ENCODE assay signal across 7 cellular contexts in the genomic region with DNA sequence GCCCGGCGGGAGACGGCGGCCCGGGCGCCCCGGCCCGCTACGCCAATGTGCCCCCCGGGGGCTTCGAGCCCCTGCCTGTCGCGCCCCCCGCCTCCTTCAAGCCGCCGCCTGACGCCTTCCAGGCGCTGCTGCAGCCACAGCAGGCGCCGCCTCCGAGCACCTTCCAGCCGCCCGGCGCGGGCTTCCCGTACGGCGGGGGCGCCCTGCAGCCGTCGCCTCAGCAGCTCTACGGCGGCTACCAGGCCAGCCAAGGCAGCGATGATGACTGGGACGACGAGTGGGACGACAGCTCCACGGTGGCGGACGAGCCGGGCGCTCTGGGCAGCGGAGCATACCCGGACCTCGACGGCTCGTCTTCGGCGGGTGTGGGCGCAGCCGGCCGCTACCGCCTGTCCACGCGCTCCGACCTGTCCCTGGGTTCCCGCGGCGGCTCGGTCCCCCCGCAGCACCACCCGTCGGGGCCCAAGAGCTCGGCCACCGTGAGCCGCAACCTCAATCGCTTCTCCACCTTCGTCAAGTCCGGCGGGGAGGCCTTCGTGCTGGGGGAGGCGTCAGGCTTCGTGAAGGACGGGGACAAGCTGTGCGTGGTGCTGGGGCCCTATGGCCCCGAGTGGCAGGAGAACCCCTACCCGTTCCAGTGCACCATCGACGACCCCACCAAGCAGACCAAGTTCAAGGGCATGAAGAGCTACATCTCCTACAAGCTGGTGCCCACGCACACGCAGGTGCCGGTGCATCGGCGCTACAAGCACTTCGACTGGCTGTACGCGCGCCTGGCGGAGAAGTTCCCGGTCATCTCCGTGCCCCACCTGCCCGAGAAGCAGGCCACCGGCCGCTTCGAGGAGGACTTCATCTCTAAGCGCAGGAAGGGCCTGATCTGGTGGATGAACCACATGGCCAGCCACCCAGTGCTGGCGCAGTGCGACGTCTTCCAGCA. TPM values are rescaled to one million over a fixed set of nuclear protein-coding genes. Genes with fewer than 3 reads are reported as not detected.
DNase-seq lines count a peak whose midpoint lies in the region; ATAC-seq and TF ChIP-seq lines count a peak whose summit lies in the region.

No MANE protein-coding gene starts in this region.

- ATAC-seq in GM18861 (IDR thresholded peaks at IDR 0.05; ENCODE audit: unreplicated experiment) = peak; percentile 18
- peak; percentile 33 for ATAC-seq in HG02943 (IDR thresholded peaks at IDR 0.05; ENCODE audit: low read depth, unreplicated experiment)
- ATAC-seq in upper lobe of right lung = peak; percentile 78

- POLR2A ChIA-PET in PC-9 (lab: Charles Lee; ENCODE audit: unreplicated experiment) = interaction anchor here (0.6 kb wide), 1 partner anchor 1439 kb away, joined by 3 read pairs; no protein-coding TSS in a partner anchor

- no peaks in the 10 kb centered on the region for H3F3A ChIP-seq in PC-9 (ENCODE audit: insufficient read depth, low read depth)

- CTCF ChIA-PET in PC-9 (lab: Charles Lee) = interaction anchor here (2.5 kb wide), 1 partner anchor 349 kb away, joined by 15 read pairs; no protein-coding TSS in a partner anchor

- DNase-seq in PC-9 (peak in 1 of 2 experiments; percentile 25), activated gamma-delta T cell (lab: John Stamatoyannopoulos, UW) (peak; percentile 53), germinal center (ENCODE audit: low spot score) (peak; percentile 61), ovary (peak; percentile 35 to 68 (median 45)), upper lobe of right lung (peak; percentile 86)

- intact Hi-C loops in PC-9 (cut with micrococcal nuclease; ENCODE audit: unreplicated experiment) = loop anchor here (10.0 kb wide), 1 partner anchor 204 kb away; the partner anchor contains the start of gene ARL15
- intact Hi-C loops in ovary (cut with DNase I) = loop anchor here in 2 of 4 donors (5.0 kb wide), 3 partner anchors 64 to 344 kb away; no protein-coding TSS in a partner anchor
- intact Hi-C loops in upper lobe of right lung (cut with DNase I) = no loop called here

- WGBS in ovary, 3 donors = 8 to 24% (median 10%) methylated on average over 79 to 99 of the region's 99 CpGs

- peak overlapping the region; percentile 31; the same call in 1 of the 2 replicates for H3K27ac ChIP-seq in PC-9
- peak overlapping the region; percentile 85 to 91 for H3K27ac ChIP-seq in ovary
- peak overlapping the region; percentile 93 for H3K27ac ChIP-seq in upper lobe of right lung

- H3K4me1 ChIP-seq in PC-9 (replicated peaks; ENCODE audit: insufficient read depth) (peaks cover 50% of the 10 kb centered on the region), ovary (ENCODE audit: insufficient read depth) (peaks cover 5% of the 10 kb centered on the region), upper lobe of right lung (peaks cover 29% of the 10 kb centered on the region)

- H3K4me3 ChIP-seq in PC-9 (peak overlapping the region; percentile 72), ovary (peak overlapping the region; percentile 97), upper lobe of right lung (peak overlapping the region; percentile 96)

- no peak for TF ChIP-seq CTCF in PC-9 (conservative IDR thresholded peaks at IDR 0.05)
- no peak for TF ChIP-seq CTCF in ovary (IDR thresholded peaks at IDR 0.05)
- no peak for TF ChIP-seq CTCF in upper lobe of right lung (IDR thresholded peaks at IDR 0.05)

- no peaks in the 10 kb centered on the region for H3K9me2 ChIP-seq in PC-9 (ENCODE audit: insufficient read depth)

- peak overlapping the region; percentile 77; the same call in 1 of the 2 replicates for H2AFZ ChIP-seq in PC-9

- TF ChIP-seq POLR2A in ovary (IDR thresholded peaks at IDR 0.05) = no peak

- H3K36me3 ChIP-seq in PC-9 (ENCODE audit: low read depth) (0 out of 2 replicates have a peak, but pooled peaks cover 5% of the 10 kb centered on the region), ovary (no peaks in the 10 kb centered on the region), upper lobe of right lung (no peaks in the 10 kb centered on the region)

- TF ChIP-seq EP300 in ovary (IDR thresholded peaks at IDR 0.05) = no peak

- peak overlapping the region; percentile 91 for H3K4me2 ChIP-seq in PC-9

- H3K79me2 ChIP-seq in PC-9 (ENCODE audit: low read depth) = peaks cover 52% of the 10 kb centered on the region

- H3K27me3 ChIP-seq in PC-9 (ENCODE audit: insufficient read depth, low read depth) = no peaks in the 10 kb centered on the region
- no peaks in the 10 kb centered on the region for H3K27me3 ChIP-seq in ovary
- H3K27me3 ChIP-seq in upper lobe of right lung = no peaks in the 10 kb centered on the region

- H3K9me3 ChIP-seq in PC-9 (ENCODE audit: insufficient read depth, low read depth) = no peaks in the 10 kb centered on the region
- no peaks in the 10 kb centered on the region for H3K9me3 ChIP-seq in ovary
- no peaks in the 10 kb centered on the region for H3K9me3 ChIP-seq in upper lobe of right lung

- no TSS peak for BruUV-seq in PC-9 (replicated peaks; lab: Mats Ljungman, UMichigan)

- H4K20me1 ChIP-seq in PC-9 (ENCODE audit: insufficient read depth) = 0 out of 2 replicates have a peak, but pooled peaks cover 3% of the 10 kb centered on the region

RNA-seq across cellular contexts. Expression of gene SNX18, which starts 0.9 kb away (rescaled TPM):
- 9.7 and 13.1 TPM in 2 replicates for total RNA-seq in PC-9 (2021)
- total RNA-seq in ovary = 10 to 100 TPM; 34.7 to 62.4 (median 47.3) TPM
- polyA plus RNA-seq in ovary = 10 to 100 TPM; 29.6 to 32.4 TPM
- total RNA-seq in upper lobe of right lung = 35.4 TPM

Comparison
In these comparisons a context has a peak if more than half of its experiments do, and no peak if none do; other contexts are left out.
1. ATAC-seq: peak in every context shown above with its lines; median percentile 78 in upper lobe of right lung; 33 in HG02943; 18 in GM18861.
2. H3K27ac ChIP-seq: peak in every context shown above with its lines; median percentile 93 in upper lobe of right lung; 88 in ovary; 31 in PC-9.